Comparison of ENCODE assay signal across 9 cellular contexts in the genomic region with DNA sequence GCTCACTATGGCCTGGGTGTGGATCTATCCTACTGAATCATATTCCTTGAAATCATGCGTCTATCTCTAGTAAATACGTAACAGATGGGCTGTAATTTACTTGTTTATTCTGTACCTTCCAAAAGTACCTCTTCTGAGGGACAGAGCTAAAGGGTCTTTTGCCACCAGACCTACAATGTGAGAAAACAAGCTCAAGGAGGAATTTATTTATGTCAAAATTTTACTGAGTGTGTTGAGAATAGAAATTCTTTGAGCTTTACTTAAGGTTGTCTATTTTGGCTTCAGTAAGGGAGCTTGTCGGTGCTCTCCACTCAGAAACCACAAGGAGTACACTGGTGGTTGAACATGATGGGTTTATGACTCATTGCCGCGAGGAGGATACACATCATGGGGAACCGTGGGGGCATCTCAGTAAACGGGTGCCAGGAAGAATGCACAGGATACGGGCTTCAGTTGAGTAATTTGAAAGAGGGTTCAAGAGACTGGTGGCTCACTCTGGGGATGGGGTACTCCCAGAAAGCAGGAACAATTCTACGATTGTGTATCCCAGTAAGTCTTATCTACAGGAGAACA. TPM values are rescaled to one million over a fixed set of nuclear protein-coding genes. Genes with fewer than 3 reads are reported as not detected.
DNase-seq lines count a peak whose midpoint lies in the region; ATAC-seq lines count a peak whose summit lies in the region.
"Had no signal": no experiment of that assay in that cellular context is flagged by ENCODE, and none has a peak within 500 bp of the region (broad histone marks: within the 10 kb centered on the region; RNA-seq: fewer than 3 reads in every experiment).

No MANE protein-coding gene starts in this region.

- peak; percentile 54 for DNase-seq in activated CD4-positive, alpha-beta T cell treated with anti-CD3 and anti-CD28 coated beads, Interleukin-2, amount 10 ng/mL, durations not matched to agents 24 days and 14 days
- DNase-seq in activated CD4-positive, alpha-beta T cell treated with anti-CD3 and anti-CD28 coated beads for 4 hours, result no peak
- DNase-seq in SW480 (ENCODE audit: low spot score) (peak; percentile 27), posterior vena cava (ENCODE audit: low spot score) (no peak), activated gamma-delta T cell (lab: John Stamatoyannopoulos, UW) (no peak)
- no peak for DNase-seq in activated T-helper 1 cell treated with anti-CD3 and anti-CD28 coated beads, Interleukin-12 subunit alpha, Interleukin-12 subunit beta, Interleukin-2, Interleukin-4 antibody, amounts not matched to agents 30 ng/mL and 10 ng/mL and 1 ng/mL, durations not matched to agents 14 hours and 24 hours and 36 hours (ENCODE audit: low spot score)

- H3K4me1 Mint-ChIP-seq in activated CD4-positive, alpha-beta T cell treated with anti-CD3 and anti-CD28 coated beads, Interleukin-2, amount 10 ng/mL, durations not matched to agents 24 days and 14 days, result peaks cover 2% of the 10 kb centered on the region
- peaks cover 6% of the 10 kb centered on the region for H3K4me1 Mint-ChIP-seq in stimulated activated memory B cell treated with anti-CD40 and anti-IgM and Interleukin-4, amounts not matched to agents 10 μg/mL and 1 μg/mL and 100 μg/mL, for 72 hours
- H3K4me1 Mint-ChIP-seq in activated T-helper 1 cell treated with anti-CD3 and anti-CD28 coated beads, Interleukin-12 subunit alpha, Interleukin-12 subunit beta, Interleukin-2, Interleukin-4 antibody, amounts not matched to agents 30 ng/mL and 10 ng/mL and 1 ng/mL, durations not matched to agents 14 hours and 24 hours and 36 hours (ENCODE audit: low read depth), result peaks cover 6% of the 10 kb centered on the region
- H3K4me1 Mint-ChIP-seq: CD4-positive, alpha-beta memory T cell had no signal

- intact Hi-C loops in activated CD4-positive, alpha-beta T cell treated with anti-CD3 and anti-CD28 coated beads, Interleukin-2, amount 10 ng/mL, durations not matched to agents 24 days and 14 days (cut with micrococcal nuclease), result no loop called here
- intact Hi-C loops in activated T-helper 1 cell treated with anti-CD3 and anti-CD28 coated beads, Interleukin-12 subunit alpha, Interleukin-12 subunit beta, Interleukin-2, Interleukin-4 antibody, amounts not matched to agents 30 ng/mL and 10 ng/mL and 1 ng/mL, durations not matched to agents 14 hours and 24 hours and 36 hours (cut with micrococcal nuclease), result no loop called here
- intact Hi-C loops in posterior vena cava (cut with DNase I), result no loop called here

- H3K27me3 Mint-ChIP-seq in activated CD4-positive, alpha-beta T cell treated with anti-CD3 and anti-CD28 coated beads, Interleukin-2, amount 10 ng/mL, durations not matched to agents 24 days and 14 days, result peaks cover 3% of the 10 kb centered on the region
- peaks cover 8% of the 10 kb centered on the region for H3K27me3 Mint-ChIP-seq in stimulated activated memory B cell treated with anti-CD40 and anti-IgM and Interleukin-4, amounts not matched to agents 10 μg/mL and 1 μg/mL and 100 μg/mL, for 72 hours
- peaks cover 3% of the 10 kb centered on the region for H3K27me3 Mint-ChIP-seq in activated T-helper 1 cell treated with anti-CD3 and anti-CD28 coated beads, Interleukin-12 subunit alpha, Interleukin-12 subunit beta, Interleukin-2, Interleukin-4 antibody, amounts not matched to agents 30 ng/mL and 10 ng/mL and 1 ng/mL, durations not matched to agents 14 hours and 24 hours and 36 hours (ENCODE audit: insufficient read depth)

- H3K36me3 Mint-ChIP-seq in activated CD4-positive, alpha-beta T cell treated with anti-CD3 and anti-CD28 coated beads, Interleukin-2, amount 10 ng/mL, durations not matched to agents 24 days and 14 days (ENCODE audit: low read depth), result no peaks in the 10 kb centered on the region
- no peaks in the 10 kb centered on the region for H3K36me3 Mint-ChIP-seq in stimulated activated memory B cell treated with anti-CD40 and anti-IgM and Interleukin-4, amounts not matched to agents 10 μg/mL and 1 μg/mL and 100 μg/mL, for 72 hours
- no peaks in the 10 kb centered on the region for H3K36me3 Mint-ChIP-seq in activated T-helper 1 cell treated with anti-CD3 and anti-CD28 coated beads, Interleukin-12 subunit alpha, Interleukin-12 subunit beta, Interleukin-2, Interleukin-4 antibody, amounts not matched to agents 30 ng/mL and 10 ng/mL and 1 ng/mL, durations not matched to agents 14 hours and 24 hours and 36 hours (ENCODE audit: low read depth)
- H3K36me3 Mint-ChIP-seq: CD4-positive, alpha-beta memory T cell had no signal

- no peak overlapping the region for H3K4me3 Mint-ChIP-seq in activated CD4-positive, alpha-beta T cell treated with anti-CD3 and anti-CD28 coated beads, Interleukin-2, amount 10 ng/mL, durations not matched to agents 24 days and 14 days
- H3K4me3 Mint-ChIP-seq in stimulated activated memory B cell treated with anti-CD40 and anti-IgM and Interleukin-4, amounts not matched to agents 10 μg/mL and 1 μg/mL and 100 μg/mL, for 72 hours, result no peak overlapping the region
- H3K4me3 Mint-ChIP-seq in activated T-helper 1 cell treated with anti-CD3 and anti-CD28 coated beads, Interleukin-12 subunit alpha, Interleukin-12 subunit beta, Interleukin-2, Interleukin-4 antibody, amounts not matched to agents 30 ng/mL and 10 ng/mL and 1 ng/mL, durations not matched to agents 14 hours and 24 hours and 36 hours, result no peak overlapping the region
- H3K4me3 Mint-ChIP-seq: CD4-positive, alpha-beta memory T cell had no signal

- no peak overlapping the region for H3K27ac Mint-ChIP-seq in activated CD4-positive, alpha-beta T cell treated with anti-CD3 and anti-CD28 coated beads, Interleukin-2, amount 10 ng/mL, durations not matched to agents 24 days and 14 days
- no peak overlapping the region for H3K27ac Mint-ChIP-seq in stimulated activated memory B cell treated with anti-CD40 and anti-IgM and Interleukin-4, amounts not matched to agents 10 μg/mL and 1 μg/mL and 100 μg/mL, for 72 hours
- no peak overlapping the region for H3K27ac Mint-ChIP-seq in activated T-helper 1 cell treated with anti-CD3 and anti-CD28 coated beads, Interleukin-12 subunit alpha, Interleukin-12 subunit beta, Interleukin-2, Interleukin-4 antibody, amounts not matched to agents 30 ng/mL and 10 ng/mL and 1 ng/mL, durations not matched to agents 14 hours and 24 hours and 36 hours
- H3K27ac Mint-ChIP-seq: CD4-positive, alpha-beta memory T cell had no signal

- ATAC-seq in HG03045 (IDR thresholded peaks at IDR 0.05; ENCODE audit: unreplicated experiment), result peak; percentile 90
- peak; percentile 75 for ATAC-seq in stimulated activated memory B cell treated with anti-CD40 and anti-IgM and Interleukin-4, amounts not matched to agents 10 μg/mL and 1 μg/mL and 100 μg/mL, for 72 hours

- H3K9me3 Mint-ChIP-seq in activated CD4-positive, alpha-beta T cell treated with anti-CD3 and anti-CD28 coated beads, Interleukin-2, amount 10 ng/mL, durations not matched to agents 24 days and 14 days, result no peaks in the 10 kb centered on the region
- no peaks in the 10 kb centered on the region for H3K9me3 Mint-ChIP-seq in stimulated activated memory B cell treated with anti-CD40 and anti-IgM and Interleukin-4, amounts not matched to agents 10 μg/mL and 1 μg/mL and 100 μg/mL, for 72 hours
- no peaks in the 10 kb centered on the region for H3K9me3 Mint-ChIP-seq in activated T-helper 1 cell treated with anti-CD3 and anti-CD28 coated beads, Interleukin-12 subunit alpha, Interleukin-12 subunit beta, Interleukin-2, Interleukin-4 antibody, amounts not matched to agents 30 ng/mL and 10 ng/mL and 1 ng/mL, durations not matched to agents 14 hours and 24 hours and 36 hours
- H3K9me3 Mint-ChIP-seq: CD4-positive, alpha-beta memory T cell had no signal

RNA-seq across cellular contexts. Expression of a gene that starts 3.0 kb away (rescaled TPM):
- total RNA-seq in activated CD4-positive, alpha-beta T cell treated with anti-CD3 and anti-CD28 coated beads, Interleukin-2, amount 10 ng/mL, durations not matched to agents 24 days and 14 days, result 2.5 and 2.6 TPM in 2 replicates
- total RNA-seq in activated T-helper 1 cell treated with anti-CD3 and anti-CD28 coated beads, Interleukin-12 subunit alpha, Interleukin-12 subunit beta, Interleukin-2, Interleukin-4 antibody, amounts not matched to agents 30 ng/mL and 10 ng/mL and 1 ng/mL, durations not matched to agents 14 hours and 24 hours and 36 hours, result 2.9 and 3.1 TPM in 2 replicates
- total RNA-seq in posterior vena cava, result 100 to 1,000 TPM; 161 to 163 TPM
- total RNA-seq: CD4-positive, alpha-beta memory T cell had no signal

Comparison
In these comparisons a context has a peak if more than half of its experiments do, and no peak if none do; other contexts are left out.
1. DNase-seq: peak in activated CD4-positive, alpha-beta T cell treated with anti-CD3 and anti-CD28 coated beads, Interleukin-2, amount 10 ng/mL, durations not matched to agents 24 days and 14 days (single experiment) and SW480 (single experiment); none in activated CD4-positive, alpha-beta T cell treated with anti-CD3 and anti-CD28 coated beads for 4 hours (0 of 2), activated T-helper 1 cell treated with anti-CD3 and anti-CD28 coated beads, Interleukin-12 subunit alpha, Interleukin-12 subunit beta, Interleukin-2, Interleukin-4 antibody, amounts not matched to agents 30 ng/mL and 10 ng/mL and 1 ng/mL, durations not matched to agents 14 hours and 24 hours and 36 hours (single experiment), posterior vena cava (single experiment) and activated gamma-delta T cell (single experiment).
2. RNA of a gene that starts 3.0 kb away (total RNA-seq): 161 to 163 TPM in posterior vena cava; 2.9 to 3.1 TPM in activated T-helper 1 cell treated with anti-CD3 and anti-CD28 coated beads, Interleukin-12 subunit alpha, Interleukin-12 subunit beta, Interleukin-2, Interleukin-4 antibody, amounts not matched to agents 30 ng/mL and 10 ng/mL and 1 ng/mL, durations not matched to agents 14 hours and 24 hours and 36 hours and 2.5 to 2.6 TPM in activated CD4-positive, alpha-beta T cell treated with anti-CD3 and anti-CD28 coated beads, Interleukin-2, amount 10 ng/mL, durations not matched to agents 24 days and 14 days; every median in the first group is over 10 times any median in the second.